ENCODE assay signal across 23 cellular contexts in the genomic region with DNA sequence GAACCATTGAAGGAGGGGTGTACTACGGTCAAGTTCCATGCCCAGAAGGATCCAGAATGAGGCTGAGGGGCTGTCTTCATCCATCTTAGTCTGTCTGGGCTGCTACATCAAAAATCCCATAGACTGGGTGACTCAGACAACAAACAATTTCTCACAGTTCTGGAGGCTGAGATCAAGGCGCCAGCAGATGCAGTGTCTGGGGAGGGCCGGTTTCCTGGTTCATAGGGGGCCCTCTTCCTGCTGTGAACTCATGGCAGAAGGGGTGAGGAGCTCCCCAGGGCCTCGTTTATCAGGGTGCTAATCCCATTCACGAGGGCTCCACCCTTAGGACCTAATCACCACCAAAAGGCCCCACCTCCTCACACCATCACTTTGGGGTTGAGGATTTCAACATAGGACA.
"Had no signal": no experiment of that assay in that cellular context is flagged by ENCODE, and none has a peak within 500 bp of the region (broad histone marks: within the 10 kb centered on the region; RNA-seq: fewer than 3 reads in every experiment).

No MANE protein-coding gene starts in this region.

- H3K9me3 ChIP-seq: ascending aorta, lower lobe of right lung, prostate gland, right atrium auricular region, thoracic aorta, upper lobe of left lung had no signal

- ATAC-seq: effector memory CD8-positive, alpha-beta T cell; foreskin keratinocyte; lower lobe of right lung; T-helper 17 cell had no signal

- H3K4me3 ChIP-seq: cardiac muscle cell, lower lobe of right lung, prostate gland, right atrium auricular region, thoracic aorta, upper lobe of left lung had no signal

- H3K27ac ChIP-seq: ascending aorta, cardiac muscle cell, foreskin keratinocyte, lower lobe of right lung, prostate gland, right atrium auricular region, thoracic aorta, upper lobe of left lung, VCaP had no signal

- FAIRE-seq: keratinocyte had no signal

- H3K36me3 Mint-ChIP-seq: activated naive CD4-positive, alpha-beta T cell treated with anti-CD3 and anti-CD28 coated beads, Interleukin-2, amount 10 ng/mL, durations not matched to agents 7 days and 5 days had no signal

- H3K4me1 ChIP-seq: foreskin keratinocyte, prostate gland had no signal

- H3K9me3 Mint-ChIP-seq: activated naive CD4-positive, alpha-beta T cell treated with anti-CD3 and anti-CD28 coated beads, Interleukin-2, amount 10 ng/mL, durations not matched to agents 7 days and 5 days; effector memory CD8-positive, alpha-beta T cell had no signal

- H3K27ac Mint-ChIP-seq: activated naive CD4-positive, alpha-beta T cell treated with anti-CD3 and anti-CD28 coated beads, Interleukin-2, amount 10 ng/mL, durations not matched to agents 7 days and 5 days; nephron progenitor cell; T-helper 17 cell had no signal

- H3K27me3 ChIP-seq: ascending aorta, upper lobe of left lung had no signal

- DNase-seq: activated CD4-positive, alpha-beta T cell treated with anti-CD3 and anti-CD28 coated beads, Interleukin-2, amount 50 U/mL, for 1 hour; activated CD4-positive, CD25-positive, alpha-beta regulatory T cell treated with anti-CD3 and anti-CD28 coated beads, Interleukin-2, amount 50 U/mL, for 72 hours; activated CD8-positive, alpha-beta memory T cell treated with anti-CD3 and anti-CD28 coated beads, Interleukin-2, amount 50 U/mL, for 48 hours; activated effector memory CD4-positive, alpha-beta T cell treated with Interleukin-2 at 50 U/mL for 16 hours; activated naive CD4-positive, alpha-beta T cell treated with anti-CD3 and anti-CD28 coated beads, Interleukin-2, amount 10 ng/mL, durations not matched to agents 7 days and 5 days; activated T-cell treated with anti-CD3 and anti-CD28 coated beads, Interleukin-2, amount 50 U/mL, for 48 hours; effector memory CD8-positive, alpha-beta T cell; foreskin keratinocyte; hippocampal formation; lower lobe of right lung; nephron progenitor cell; occipital lobe; stimulated activated CD4-positive, alpha-beta T cell treated with anti-CD3 and anti-CD28 coated beads, Interleukin-15, amount 100 ng/mL, for 24 hours; stimulated activated CD4-positive, alpha-beta T cell treated with anti-CD3 and anti-CD28 coated beads, Interleukin-2, amount 100 ng/mL, for 48 hours; T-helper 17 cell; upper lobe of left lung had no signal

- H3K36me3 ChIP-seq: ascending aorta, cardiac muscle cell, lower lobe of right lung, prostate gland, right atrium auricular region, thoracic aorta, upper lobe of left lung had no signal

- H3K4me3 Mint-ChIP-seq: activated naive CD4-positive, alpha-beta T cell treated with anti-CD3 and anti-CD28 coated beads, Interleukin-2, amount 10 ng/mL, durations not matched to agents 7 days and 5 days; effector memory CD8-positive, alpha-beta T cell; nephron progenitor cell; T-helper 17 cell had no signal
